Comparison of ENCODE assay signal across 1 cellular context in genomic region chr2:181680055-181680936, GRCh38.
TF ChIP-seq lines count a peak whose summit lies in the region.

TSS of gene NEUROD1 (minus strand) at chr2:181680517. CDS start at chr2:181678860, 1,657 bp downstream.

TF ChIP-seq in HEK293, 187 proteins besides CTCF, POLR2A, EP300 and RAD21 (continued from another document):
- TF ChIP-seq SALL2 (tag by site-specific recombination; IDR thresholded peaks at IDR 0.05; ENCODE audit: borderline replicate concordance) = no peak
- TF ChIP-seq ZNF600 (tag by site-specific recombination; IDR thresholded peaks at IDR 0.05) = no peak
- peak; percentile 79 for TF ChIP-seq EGR2 (tag by site-specific recombination; IDR thresholded peaks at IDR 0.05; ENCODE audit: low read depth)
- TF ChIP-seq ZNF658 (tag by site-specific recombination; IDR thresholded peaks at IDR 0.05) = no peak
- TF ChIP-seq ZNF223 (tag by site-specific recombination; IDR thresholded peaks at IDR 0.05) = no peak
- TF ChIP-seq ZNF837 (tag by site-specific recombination; IDR thresholded peaks at IDR 0.05) = no peak
- TF ChIP-seq ZNF501 (tag by site-specific recombination; IDR thresholded peaks at IDR 0.05) = no peak
- TF ChIP-seq PATZ1 (tag by site-specific recombination; IDR thresholded peaks at IDR 0.05) = peak; percentile 52
- peak; percentile 80 for TF ChIP-seq ZNF398 (tag by site-specific recombination; IDR thresholded peaks at IDR 0.05)
- TF ChIP-seq SP3 (tag by site-specific recombination; IDR thresholded peaks at IDR 0.05) = peak; percentile 43; the same call in 1 of the 2 replicates
- no peak for TF ChIP-seq TSHZ1 (tag by site-specific recombination; IDR thresholded peaks at IDR 0.05; ENCODE audit: borderline replicate concordance)
- TF ChIP-seq PRDM10 (tag by site-specific recombination; IDR thresholded peaks at IDR 0.05) = peak; percentile 52
- TF ChIP-seq SP7 (tag by site-specific recombination; IDR thresholded peaks at IDR 0.05) = peak; percentile 34; the same call in 1 of the 2 replicates
- TF ChIP-seq ZNF660 (tag by site-specific recombination; IDR thresholded peaks at IDR 0.05) = no peak
- TF ChIP-seq ZBTB17 (tag by site-specific recombination; IDR thresholded peaks at IDR 0.05) = no peak
- TF ChIP-seq ZNF324 (tag by site-specific recombination; IDR thresholded peaks at IDR 0.05) = no peak
- TF ChIP-seq ZNF174 (tag by site-specific recombination; IDR thresholded peaks at IDR 0.05) = no peak
- TF ChIP-seq ZSCAN23 (tag by site-specific recombination; IDR thresholded peaks at IDR 0.05) = no peak
TF ChIP-seq in HEK293: peak in this region for 14.
